Comparison of ENCODE assay signal across 8 cellular contexts in genomic region chr12:53974084-53975018, GRCh38. TPM values are rescaled to one million over a fixed set of nuclear protein-coding genes. Genes with fewer than 3 reads are reported as not detected.
DNase-seq lines count a peak whose midpoint lies in the region; ATAC-seq and TF ChIP-seq lines count a peak whose summit lies in the region.

TSS of gene HOTAIR (minus strand) at chr12:53974954.

- no peaks in the 10 kb centered on the region for H3K36me3 ChIP-seq in GM06990 (ENCODE audit: control insufficient read depth, insufficient read depth, low read length)
- H3K36me3 ChIP-seq in RWPE2 (ENCODE audit: low read depth): no peaks in the 10 kb centered on the region
- no peaks in the 10 kb centered on the region for H3K36me3 ChIP-seq in thymus (ENCODE audit: control insufficient read depth, insufficient read depth)

- H3K4me1 ChIP-seq in RWPE2 (ENCODE audit: insufficient read depth, poor library complexity, severe bottlenecking) (peaks cover 6% of the 10 kb centered on the region), thymus (ENCODE audit: control insufficient read depth, insufficient read depth, low read length) (no peaks in the 10 kb centered on the region)

- DNase-seq in GM06990 (ENCODE audit: extremely low read depth, insufficient read length) (peak; percentile 66), RWPE2 (ENCODE audit: low spot score) (no peak), glomerular visceral epithelial cell (ENCODE audit: extremely low spot score) (peak; percentile 78), retina (no peak), medulla oblongata (ENCODE audit: extremely low spot score) (no peak)

- H3K4me3 ChIP-seq in GM06990 (replicated peaks; ENCODE audit: low read depth, low read length) (peak within 1 kb of the TSS; percentile 45), RWPE2 (ENCODE audit: severe bottlenecking) (peak within 1 kb of the TSS; percentile 35), thymus (ENCODE audit: low read length) (peak within 1 kb of the TSS; percentile 30)

- 3% methylated on average over 59 of the region's 59 CpGs for WGBS in thymus

- H3K27me3 ChIP-seq in GM06990 (replicated peaks; ENCODE audit: control insufficient read depth, insufficient read depth, low read length) (peaks cover 7% of the 10 kb centered on the region), RWPE2 (ENCODE audit: insufficient read depth, poor library complexity, severe bottlenecking) (peaks cover 89% of the 10 kb centered on the region), thymus (ENCODE audit: control insufficient read depth, insufficient read depth) (peaks cover 87% of the 10 kb centered on the region)

- peak within 1 kb of the TSS; percentile 72 for H3K27ac ChIP-seq in 22Rv1
- H3K27ac ChIP-seq in RWPE2 (ENCODE audit: poor library complexity, severe bottlenecking): peak within 1 kb of the TSS; percentile 3
- no peak within 1 kb of the TSS for H3K27ac ChIP-seq in thymus (ENCODE audit: low read depth)

- ATAC-seq in RWPE2 (ENCODE audit: low read depth): peak; percentile 73
- ATAC-seq in GM19467 (IDR thresholded peaks at IDR 0.05; ENCODE audit: unreplicated experiment): no peak

- H3K9me3 ChIP-seq in RWPE2 (ENCODE audit: severe bottlenecking) (no peaks in the 10 kb centered on the region), thymus (ENCODE audit: control insufficient read depth) (no peaks in the 10 kb centered on the region)

- TF ChIP-seq CTCF in 22Rv1 (IDR thresholded peaks at IDR 0.05): no peak
- no peak for TF ChIP-seq CTCF in GM06990 (IDR thresholded peaks at IDR 0.05; ENCODE audit: insufficient read depth, low read length, poor library complexity, severe bottlenecking)
- TF ChIP-seq CTCF in RWPE2 (IDR thresholded peaks at IDR 0.05; ENCODE audit: poor library complexity, severe bottlenecking): no peak

RNA-seq across cellular contexts. Expression of gene HOTAIR, which starts in this region (rescaled TPM):
- 0.25 TPM for polyA plus RNA-seq in thymus

Comparison
In these comparisons a context has a peak if more than half of its experiments do, and no peak if none do; other contexts are left out.
1. DNase-seq: peak in GM06990 (single experiment) and glomerular visceral epithelial cell (single experiment); none in RWPE2 (single experiment), retina (single experiment) and medulla oblongata (single experiment).
2. Peak in every context shown above with its lines, with median percentiles within 50 percentile points of each other: H3K4me3 ChIP-seq.